29 cellular contexts compared by ENCODE assay signal in genomic region chr4:185695743-185696142, GRCh38.
"Had no signal": no experiment of that assay in that cellular context is flagged by ENCODE, and none has a peak within 500 bp of the region (broad histone marks: within the 10 kb centered on the region; RNA-seq: fewer than 3 reads in every experiment).

No MANE protein-coding gene starts in this region.

- DNase-seq: activated CD4-positive, alpha-beta T cell treated with anti-CD3 and anti-CD28 coated beads for 48 hours; activated CD4-positive, alpha-beta T cell treated with anti-CD3 and anti-CD28 coated beads, Interleukin-2, amount 50 U/mL, for 4 hours; activated CD4-positive, CD25-positive, alpha-beta regulatory T cell treated with anti-CD3 and anti-CD28 coated beads, Interleukin-2, amount 50 U/mL, for 72 hours; activated CD8-positive, alpha-beta memory T cell treated with anti-CD3 and anti-CD28 coated beads, Interleukin-2, amount 10 ng/mL, durations not matched to agents 7 days and 5 days; activated effector memory CD4-positive, alpha-beta T cell treated with Interleukin-2 at 50 U/mL for 16 hours; activated naive CD4-positive, alpha-beta T cell; activated T-cell treated with anti-CD3 and anti-CD28 coated beads, Interleukin-2, amount 50 U/mL, for 24 hours; aorta; body of pancreas; MG63; MV-4-11; NCI-H1092 treated with DMSO at 0.1 percent for 48 hours; NCI-H1436; NCI-H1694 treated with DMSO at 0.1 percent for 48 hours; NCI-H2029 treated with DMSO at 0.1 percent for 48 hours; NCI-H345; NCI-H510A; NCI-H526 treated with DMSO at 0.1 percent for 48 hours; NCI-H82; NK-92 treated with Interleukin-12 subunit alpha and Interleukin-12 subunit beta, amount 100 ng/mL, for 24 hours; OCI-M1; RPMI8226; SHP77; SW 1271 had no signal

- H3K27me3 ChIP-seq: body of pancreas, MG63, SJSA1 had no signal

- H3K36me3 ChIP-seq: MG63, SJSA1 had no signal

- H3K4me3 ChIP-seq: body of pancreas, MG63, SJSA1 had no signal

- H3K27ac ChIP-seq: KMS-11, SJSA1 had no signal

- H3K9me3 ChIP-seq: body of pancreas, MG63, SJSA1 had no signal

- ATAC-seq: activated CD8-positive, alpha-beta memory T cell treated with anti-CD3 and anti-CD28 coated beads, Interleukin-2, amount 10 ng/mL, durations not matched to agents 7 days and 5 days; Panc1; SK-N-SH treated with all-trans-retinoic acid at 6 μM for 48 hours; WTC11 had no signal
